Comparison of ENCODE assay signal across 1 cellular context in the genomic region with DNA sequence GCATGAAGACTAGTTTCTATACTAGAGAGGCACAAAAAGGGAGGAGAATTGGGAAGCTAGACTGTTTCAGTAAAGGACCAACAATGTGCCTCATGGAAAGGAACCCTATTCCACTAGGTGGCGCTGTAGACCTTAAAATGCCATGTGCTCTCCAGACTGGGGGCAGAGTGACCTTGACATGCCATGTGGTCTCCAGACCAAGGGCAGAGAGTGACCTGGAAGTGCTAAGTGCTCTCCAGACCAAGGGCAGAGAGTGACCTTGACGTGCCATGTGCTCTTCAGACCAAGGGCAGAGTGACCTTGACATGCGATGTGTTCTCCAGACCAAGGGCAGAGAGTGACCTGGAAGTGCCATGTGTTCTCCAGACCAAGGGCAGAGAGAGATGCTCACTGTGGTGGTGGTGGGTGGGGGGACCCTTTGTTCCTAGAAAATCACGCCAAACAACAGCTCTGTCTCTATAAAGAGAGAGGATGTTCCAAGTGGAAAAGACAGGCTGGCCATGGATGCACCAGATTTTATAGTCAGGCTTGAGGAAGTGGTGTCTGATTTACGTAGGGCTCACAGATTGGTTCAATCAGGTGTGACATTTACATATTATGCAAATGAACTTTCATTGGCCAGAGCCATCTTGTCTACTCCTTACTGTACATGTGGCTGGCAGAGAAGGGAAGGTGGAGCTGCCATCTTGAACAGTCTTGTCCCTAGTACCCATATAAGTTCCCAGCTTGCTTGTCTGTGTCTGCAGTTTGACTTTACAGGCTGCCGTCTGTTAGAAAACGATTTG.
TF ChIP-seq lines count a peak whose summit lies in the region.

No MANE protein-coding gene starts in this region.

TF ChIP-seq in HepG2, 621 proteins besides CTCF, POLR2A, EP300 and RAD21 (continued from another document and continues in another):
- TF ChIP-seq, protein P1, sequence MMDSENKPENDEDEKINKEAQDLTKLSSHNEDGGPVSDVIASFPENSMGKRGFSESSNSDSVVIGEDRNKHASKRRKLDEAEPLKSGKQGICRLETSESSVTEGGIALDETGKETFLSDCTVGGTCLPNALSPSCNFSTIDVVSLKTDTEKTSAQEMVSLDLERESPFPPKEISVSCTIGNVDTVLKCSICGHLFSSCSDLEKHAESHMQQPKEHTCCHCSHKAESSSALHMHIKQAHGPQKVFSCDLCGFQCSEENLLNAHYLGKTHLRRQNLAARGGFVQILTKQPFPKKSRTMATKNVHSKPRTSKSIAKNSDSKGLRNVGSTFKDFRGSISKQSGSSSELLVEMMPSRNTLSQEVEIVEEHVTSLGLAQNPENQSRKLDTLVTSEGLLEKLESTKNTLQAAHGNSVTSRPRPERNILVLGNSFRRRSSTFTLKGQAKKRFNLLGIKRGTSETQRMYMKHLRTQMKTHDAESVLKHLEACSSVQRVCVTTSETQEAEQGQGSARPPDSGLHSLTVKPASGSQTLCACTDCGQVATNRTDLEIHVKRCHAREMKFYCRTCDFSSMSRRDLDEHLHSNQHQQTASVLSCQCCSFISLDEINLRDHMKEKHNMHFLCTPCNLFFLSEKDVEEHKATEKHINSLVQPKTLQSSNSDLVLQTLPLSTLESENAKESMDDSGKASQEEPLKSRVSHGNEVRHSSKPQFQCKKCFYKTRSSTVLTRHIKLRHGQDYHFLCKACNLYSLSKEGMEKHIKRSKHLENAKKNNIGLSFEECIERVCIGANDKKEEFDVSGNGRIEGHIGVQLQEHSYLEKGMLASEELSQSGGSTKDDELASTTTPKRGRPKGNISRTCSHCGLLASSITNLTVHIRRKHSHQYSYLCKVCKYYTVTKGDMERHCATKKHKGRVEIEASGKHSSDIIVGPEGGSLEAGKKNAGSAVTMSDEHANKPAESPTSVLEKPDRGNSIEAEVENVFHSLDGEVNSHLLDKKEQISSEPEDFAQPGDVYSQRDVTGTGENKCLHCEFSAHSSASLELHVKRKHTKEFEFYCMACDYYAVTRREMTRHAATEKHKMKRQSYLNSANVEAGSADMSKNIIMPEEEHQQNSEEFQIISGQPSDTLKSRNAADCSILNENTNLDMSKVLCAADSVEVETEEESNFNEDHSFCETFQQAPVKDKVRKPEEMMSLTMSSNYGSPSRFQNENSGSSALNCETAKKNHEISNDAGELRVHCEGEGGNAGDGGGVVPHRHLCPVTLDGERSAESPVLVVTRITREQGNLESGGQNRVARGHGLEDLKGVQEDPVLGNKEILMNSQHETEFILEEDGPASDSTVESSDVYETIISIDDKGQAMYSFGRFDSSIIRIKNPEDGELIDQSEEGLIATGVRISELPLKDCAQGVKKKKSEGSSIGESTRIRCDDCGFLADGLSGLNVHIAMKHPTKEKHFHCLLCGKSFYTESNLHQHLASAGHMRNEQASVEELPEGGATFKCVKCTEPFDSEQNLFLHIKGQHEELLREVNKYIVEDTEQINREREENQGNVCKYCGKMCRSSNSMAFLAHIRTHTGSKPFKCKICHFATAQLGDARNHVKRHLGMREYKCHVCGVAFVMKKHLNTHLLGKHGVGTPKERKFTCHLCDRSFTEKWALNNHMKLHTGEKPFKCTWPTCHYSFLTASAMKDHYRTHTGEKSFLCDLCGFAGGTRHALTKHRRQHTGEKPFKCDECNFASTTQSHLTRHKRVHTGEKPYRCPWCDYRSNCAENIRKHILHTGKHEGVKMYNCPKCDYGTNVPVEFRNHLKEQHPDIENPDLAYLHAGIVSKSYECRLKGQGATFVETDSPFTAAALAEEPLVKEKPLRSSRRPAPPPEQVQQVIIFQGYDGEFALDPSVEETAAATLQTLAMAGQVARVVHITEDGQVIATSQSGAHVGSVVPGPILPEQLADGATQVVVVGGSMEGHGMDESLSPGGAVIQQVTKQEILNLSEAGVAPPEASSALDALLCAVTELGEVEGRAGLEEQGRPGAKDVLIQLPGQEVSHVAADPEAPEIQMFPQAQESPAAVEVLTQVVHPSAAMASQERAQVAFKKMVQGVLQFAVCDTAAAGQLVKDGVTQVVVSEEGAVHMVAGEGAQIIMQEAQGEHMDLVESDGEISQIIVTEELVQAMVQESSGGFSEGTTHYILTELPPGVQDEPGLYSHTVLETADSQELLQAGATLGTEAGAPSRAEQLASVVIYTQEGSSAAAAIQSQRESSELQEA (CRISPR knock-in tag; IDR thresholded peaks at IDR 0.05; ENCODE audit: not compliant biosample characterization): no peak
- TF ChIP-seq, protein P2, sequence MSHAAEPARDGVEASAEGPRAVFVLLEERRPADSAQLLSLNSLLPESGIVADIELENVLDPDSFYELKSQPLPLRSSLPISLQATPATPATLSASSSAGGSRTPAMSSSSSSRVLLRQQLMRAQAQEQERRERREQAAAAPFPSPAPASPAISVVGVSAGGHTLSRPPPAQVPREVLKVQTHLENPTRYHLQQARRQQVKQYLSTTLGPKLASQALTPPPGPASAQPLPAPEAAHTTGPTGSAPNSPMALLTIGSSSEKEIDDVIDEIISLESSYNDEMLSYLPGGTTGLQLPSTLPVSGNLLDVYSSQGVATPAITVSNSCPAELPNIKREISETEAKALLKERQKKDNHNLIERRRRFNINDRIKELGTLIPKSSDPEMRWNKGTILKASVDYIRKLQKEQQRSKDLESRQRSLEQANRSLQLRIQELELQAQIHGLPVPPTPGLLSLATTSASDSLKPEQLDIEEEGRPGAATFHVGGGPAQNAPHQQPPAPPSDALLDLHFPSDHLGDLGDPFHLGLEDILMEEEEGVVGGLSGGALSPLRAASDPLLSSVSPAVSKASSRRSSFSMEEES (CRISPR knock-in tag; IDR thresholded peaks at IDR 0.05): no peak
- TF ChIP-seq ZMYM2 (CRISPR knock-in tag; IDR thresholded peaks at IDR 0.05): 0 out of 2 replicates have a peak, but pooled peaks have one; percentile 36
- TF ChIP-seq, protein P3, sequence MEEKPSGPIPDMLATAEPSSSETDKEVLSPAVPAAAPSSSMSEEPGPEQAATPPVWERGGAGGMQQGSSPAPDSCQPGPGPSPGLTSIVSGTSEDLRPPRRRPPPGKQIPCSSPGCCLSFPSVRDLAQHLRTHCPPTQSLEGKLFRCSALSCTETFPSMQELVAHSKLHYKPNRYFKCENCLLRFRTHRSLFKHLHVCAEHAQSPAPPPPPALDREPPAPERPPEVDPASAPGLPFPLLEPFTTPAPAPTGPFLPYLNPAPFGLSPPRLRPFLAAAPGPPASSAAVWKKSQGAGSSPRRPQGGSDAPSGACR (CRISPR knock-in tag; IDR thresholded peaks at IDR 0.05): no peak
- no peak for TF ChIP-seq YEATS2 (CRISPR knock-in tag; IDR thresholded peaks at IDR 0.05; ENCODE audit: borderline replicate concordance)
- peak; percentile 46; the same call in 1 of the 2 replicates for TF ChIP-seq SALL1 (CRISPR knock-in tag; IDR thresholded peaks at IDR 0.05)
- TF ChIP-seq SMC3 (IDR thresholded peaks at IDR 0.05; ENCODE audit: low read length): peak; percentile 60; the same call in 1 of the 2 replicates
- TF ChIP-seq GABPB1 (CRISPR knock-in tag; IDR thresholded peaks at IDR 0.05): peak; percentile 68
- TF ChIP-seq, protein P4, sequence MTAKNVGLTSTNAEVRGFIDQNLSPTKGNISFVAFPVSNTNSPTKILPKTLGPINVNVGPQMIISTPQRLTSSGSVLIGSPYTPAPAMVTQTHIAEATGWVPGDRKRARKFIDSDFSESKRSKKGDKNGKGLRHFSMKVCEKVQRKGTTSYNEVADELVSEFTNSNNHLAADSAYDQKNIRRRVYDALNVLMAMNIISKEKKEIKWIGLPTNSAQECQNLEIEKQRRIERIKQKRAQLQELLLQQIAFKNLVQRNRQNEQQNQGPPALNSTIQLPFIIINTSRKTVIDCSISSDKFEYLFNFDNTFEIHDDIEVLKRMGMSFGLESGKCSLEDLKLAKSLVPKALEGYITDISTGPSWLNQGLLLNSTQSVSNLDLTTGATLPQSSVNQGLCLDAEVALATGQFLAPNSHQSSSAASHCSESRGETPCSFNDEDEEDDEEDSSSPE (CRISPR knock-in tag; IDR thresholded peaks at IDR 0.05): no peak
- TF ChIP-seq, protein P5, sequence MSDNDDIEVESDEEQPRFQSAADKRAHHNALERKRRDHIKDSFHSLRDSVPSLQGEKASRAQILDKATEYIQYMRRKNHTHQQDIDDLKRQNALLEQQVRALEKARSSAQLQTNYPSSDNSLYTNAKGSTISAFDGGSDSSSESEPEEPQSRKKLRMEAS (IDR thresholded peaks at IDR 0.05): peak; percentile 76
- TF ChIP-seq ZNF543 (CRISPR knock-in tag; IDR thresholded peaks at IDR 0.05): no peak
- no peak for TF ChIP-seq NFIC (IDR thresholded peaks at IDR 0.05; ENCODE audit: low read length)
- TF ChIP-seq ZNF468 (CRISPR knock-in tag; IDR thresholded peaks at IDR 0.05): no peak
- no peak for TF ChIP-seq MBD4 (IDR thresholded peaks at IDR 0.05; ENCODE audit: borderline replicate concordance, low read length)
- 0 out of 2 replicates have a peak, but pooled peaks have one; percentile 66 for TF ChIP-seq SMAD1 (CRISPR knock-in tag; IDR thresholded peaks at IDR 0.05; ENCODE audit: borderline replicate concordance, low read depth)
- TF ChIP-seq SMYD3 (CRISPR knock-in tag; IDR thresholded peaks at IDR 0.05): no peak
- no peak for TF ChIP-seq TCF7L2 (IDR thresholded peaks at IDR 0.05; ENCODE audit: low read depth, low read length)
- TF ChIP-seq SOX6 (IDR thresholded peaks at IDR 0.05): no peak
- TF ChIP-seq SOX6 (CRISPR knock-in tag; IDR thresholded peaks at IDR 0.05): 0 out of 2 replicates have a peak, but pooled peaks have one; percentile 12
- TF ChIP-seq, protein P6, sequence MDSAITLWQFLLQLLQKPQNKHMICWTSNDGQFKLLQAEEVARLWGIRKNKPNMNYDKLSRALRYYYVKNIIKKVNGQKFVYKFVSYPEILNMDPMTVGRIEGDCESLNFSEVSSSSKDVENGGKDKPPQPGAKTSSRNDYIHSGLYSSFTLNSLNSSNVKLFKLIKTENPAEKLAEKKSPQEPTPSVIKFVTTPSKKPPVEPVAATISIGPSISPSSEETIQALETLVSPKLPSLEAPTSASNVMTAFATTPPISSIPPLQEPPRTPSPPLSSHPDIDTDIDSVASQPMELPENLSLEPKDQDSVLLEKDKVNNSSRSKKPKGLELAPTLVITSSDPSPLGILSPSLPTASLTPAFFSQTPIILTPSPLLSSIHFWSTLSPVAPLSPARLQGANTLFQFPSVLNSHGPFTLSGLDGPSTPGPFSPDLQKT (CRISPR knock-in tag; IDR thresholded peaks at IDR 0.05; ENCODE audit: borderline replicate concordance): no peak
- TF ChIP-seq ZNF274 (CRISPR knock-in tag; IDR thresholded peaks at IDR 0.05): no peak
- TF ChIP-seq SETDB1 (CRISPR knock-in tag; IDR thresholded peaks at IDR 0.05; ENCODE audit: borderline replicate concordance): no peak; the same call in 1 of the 2 replicates
- TF ChIP-seq, protein P7, sequence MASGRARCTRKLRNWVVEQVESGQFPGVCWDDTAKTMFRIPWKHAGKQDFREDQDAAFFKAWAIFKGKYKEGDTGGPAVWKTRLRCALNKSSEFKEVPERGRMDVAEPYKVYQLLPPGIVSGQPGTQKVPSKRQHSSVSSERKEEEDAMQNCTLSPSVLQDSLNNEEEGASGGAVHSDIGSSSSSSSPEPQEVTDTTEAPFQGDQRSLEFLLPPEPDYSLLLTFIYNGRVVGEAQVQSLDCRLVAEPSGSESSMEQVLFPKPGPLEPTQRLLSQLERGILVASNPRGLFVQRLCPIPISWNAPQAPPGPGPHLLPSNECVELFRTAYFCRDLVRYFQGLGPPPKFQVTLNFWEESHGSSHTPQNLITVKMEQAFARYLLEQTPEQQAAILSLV (CRISPR knock-in tag; IDR thresholded peaks at IDR 0.05; ENCODE audit: borderline replicate concordance): 0 out of 2 replicates have a peak, but pooled peaks have one; percentile 36
- no peak for TF ChIP-seq TSC22D2 (CRISPR knock-in tag; IDR thresholded peaks at IDR 0.05; ENCODE audit: borderline replicate concordance)
- TF ChIP-seq, protein P8, sequence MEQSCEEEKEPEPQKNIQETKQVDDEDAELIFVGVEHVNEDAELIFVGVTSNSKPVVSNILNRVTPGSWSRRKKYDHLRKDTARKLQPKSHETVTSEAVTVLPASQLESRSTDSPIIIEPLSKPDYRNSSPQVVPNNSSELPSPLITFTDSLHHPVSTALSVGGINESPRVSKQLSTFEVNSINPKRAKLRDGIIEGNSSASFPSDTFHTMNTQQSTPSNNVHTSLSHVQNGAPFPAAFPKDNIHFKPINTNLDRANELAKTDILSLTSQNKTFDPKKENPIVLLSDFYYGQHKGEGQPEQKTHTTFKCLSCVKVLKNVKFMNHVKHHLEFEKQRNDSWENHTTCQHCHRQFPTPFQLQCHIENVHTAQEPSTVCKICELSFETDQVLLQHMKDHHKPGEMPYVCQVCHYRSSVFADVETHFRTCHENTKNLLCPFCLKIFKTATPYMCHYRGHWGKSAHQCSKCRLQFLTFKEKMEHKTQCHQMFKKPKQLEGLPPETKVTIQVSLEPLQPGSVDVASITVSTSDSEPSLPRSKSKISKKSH (CRISPR knock-in tag; IDR thresholded peaks at IDR 0.05; ENCODE audit: borderline replicate concordance): 0 out of 2 replicates have a peak, but pooled peaks have one; percentile 45
- no peak for TF ChIP-seq ZFP36L1 (CRISPR knock-in tag; IDR thresholded peaks at IDR 0.05)
- no peak for TF ChIP-seq ZFP82 (CRISPR knock-in tag; IDR thresholded peaks at IDR 0.05; ENCODE audit: borderline replicate concordance)
- no peak for TF ChIP-seq RFXAP (CRISPR knock-in tag; IDR thresholded peaks at IDR 0.05; ENCODE audit: borderline replicate concordance)
- TF ChIP-seq PRPF4 (IDR thresholded peaks at IDR 0.05; ENCODE audit: low read depth, low read length, poor library complexity, severe bottlenecking): no peak
- no peak for TF ChIP-seq ZKSCAN5 (CRISPR knock-in tag; IDR thresholded peaks at IDR 0.05)
- TF ChIP-seq, protein P9, sequence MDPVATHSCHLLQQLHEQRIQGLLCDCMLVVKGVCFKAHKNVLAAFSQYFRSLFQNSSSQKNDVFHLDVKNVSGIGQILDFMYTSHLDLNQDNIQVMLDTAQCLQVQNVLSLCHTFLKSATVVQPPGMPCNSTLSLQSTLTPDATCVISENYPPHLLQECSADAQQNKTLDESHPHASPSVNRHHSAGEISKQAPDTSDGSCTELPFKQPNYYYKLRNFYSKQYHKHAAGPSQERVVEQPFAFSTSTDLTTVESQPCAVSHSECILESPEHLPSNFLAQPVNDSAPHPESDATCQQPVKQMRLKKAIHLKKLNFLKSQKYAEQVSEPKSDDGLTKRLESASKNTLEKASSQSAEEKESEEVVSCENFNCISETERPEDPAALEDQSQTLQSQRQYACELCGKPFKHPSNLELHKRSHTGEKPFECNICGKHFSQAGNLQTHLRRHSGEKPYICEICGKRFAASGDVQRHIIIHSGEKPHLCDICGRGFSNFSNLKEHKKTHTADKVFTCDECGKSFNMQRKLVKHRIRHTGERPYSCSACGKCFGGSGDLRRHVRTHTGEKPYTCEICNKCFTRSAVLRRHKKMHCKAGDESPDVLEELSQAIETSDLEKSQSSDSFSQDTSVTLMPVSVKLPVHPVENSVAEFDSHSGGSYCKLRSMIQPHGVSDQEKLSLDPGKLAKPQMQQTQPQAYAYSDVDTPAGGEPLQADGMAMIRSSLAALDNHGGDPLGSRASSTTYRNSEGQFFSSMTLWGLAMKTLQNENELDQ (CRISPR knock-in tag; IDR thresholded peaks at IDR 0.05; ENCODE audit: borderline replicate concordance): peak; percentile 66; the same call in 1 of the 2 replicates
- TF ChIP-seq GABPA (IDR thresholded peaks at IDR 0.05; ENCODE audit: low read depth, low read length): 0 out of 2 replicates have a peak, but pooled peaks have one; percentile 27
- TF ChIP-seq GABPA (CRISPR knock-in tag; IDR thresholded peaks at IDR 0.05; ENCODE audit: low read depth): peak; percentile 82
- TF ChIP-seq ZFP41 (CRISPR knock-in tag; IDR thresholded peaks at IDR 0.05; ENCODE audit: borderline replicate concordance): 0 out of 2 replicates have a peak, but pooled peaks have one; percentile 49
- TF ChIP-seq ZNF550 (CRISPR knock-in tag; IDR thresholded peaks at IDR 0.05; ENCODE audit: borderline replicate concordance): peak; percentile 90; the same call in 1 of the 2 replicates
- no peak for TF ChIP-seq DPF2 (CRISPR knock-in tag; IDR thresholded peaks at IDR 0.05; ENCODE audit: borderline replicate concordance, low read depth)
- TF ChIP-seq TMF1 (CRISPR knock-in tag; IDR thresholded peaks at IDR 0.05; ENCODE audit: low read depth): no peak
- TF ChIP-seq SRSF4 (IDR thresholded peaks at IDR 0.05; ENCODE audit: low read depth, low read length, poor library complexity, severe bottlenecking): no peak
